27 cellular contexts compared by ENCODE assay signal in the genomic region with DNA sequence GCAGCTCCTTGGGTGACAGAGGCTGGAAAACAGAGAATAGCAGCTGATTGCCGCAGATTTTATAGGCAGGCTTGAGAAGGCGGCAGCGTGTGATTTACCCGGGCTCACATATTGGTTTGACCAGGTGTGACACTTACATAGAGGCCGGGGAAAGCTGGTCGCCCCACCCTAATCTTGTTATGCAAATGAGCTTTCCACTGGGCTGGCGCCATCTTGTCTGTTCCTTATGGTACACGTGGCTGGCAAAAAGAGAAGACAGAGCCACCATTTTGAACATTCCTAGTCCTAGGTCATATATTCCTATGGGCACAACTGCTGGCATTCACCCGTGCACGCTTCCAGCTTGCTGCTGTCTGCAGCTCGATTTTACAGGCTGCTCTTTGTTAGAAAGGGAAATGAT. TPM values are rescaled to one million over a fixed set of nuclear protein-coding genes. Genes with fewer than 3 reads are reported as not detected.
DNase-seq lines count a peak whose midpoint lies in the region; ATAC-seq and TF ChIP-seq lines count a peak whose summit lies in the region.
"Had no signal": no experiment of that assay in that cellular context is flagged by ENCODE, and none has a peak within 500 bp of the region (broad histone marks: within the 10 kb centered on the region; RNA-seq: fewer than 3 reads in every experiment).

No MANE protein-coding gene starts in this region.

- H3K4me3 ChIP-seq in DND-41 (ENCODE audit: low read depth in 1 of 2, low read length in 2 of 2): no peak overlapping the region
- H3K4me3 ChIP-seq: BLaER1 treated with 17β-estradiol and CSF1 and Interleukin-3, amounts not matched to agents 10 nM and 100 nM had no signal

- H4K20me1 ChIP-seq in DND-41 (ENCODE audit: insufficient read depth, low read length): no peaks in the 10 kb centered on the region
- H4K20me1 ChIP-seq: BLaER1 treated with 17β-estradiol and CSF1 and Interleukin-3, amounts not matched to agents 10 nM and 100 nM had no signal

- no peak for DNase-seq in DND-41
- peak; percentile 52 for DNase-seq in ELF-1 (ENCODE audit: low read depth, low spot score)
- peak; percentile 22 for DNase-seq in SK-N-DZ (ENCODE audit: low spot score)
- peak; percentile 82 for DNase-seq in mesenteric fat pad (ENCODE audit: low spot score)
- no peak for DNase-seq in AML-193 (lab: John Stamatoyannopoulos, UW)
- no peak for DNase-seq in activated naive CD4-positive, alpha-beta T cell (lab: John Stamatoyannopoulos, UW)
- no peak for DNase-seq in DMS 273 (lab: John Stamatoyannopoulos, UW; ENCODE audit: unreplicated experiment)
- DNase-seq: ACHN; Caco-2; CD4-positive, alpha-beta memory T cell; GDM1; H9; KBM-7; MM.1S; NCI-H1092; NCI-H1436; NCI-H2081; NCI-H446 treated with DMSO at 0.1 percent for 48 hours; SHP77 treated with DMSO at 0.1 percent for 48 hours; SK-N-SH; T-helper 2 cell had no signal

- no peak for TF ChIP-seq CTCF in DND-41 (IDR thresholded peaks at IDR 0.05; ENCODE audit: borderline replicate concordance, extremely low read depth, low read length, poor library complexity, severe bottlenecking)

- peak overlapping the region; percentile 31; the same call in 1 of the 2 replicates for H2AFZ ChIP-seq in DND-41 (ENCODE audit: low read depth, low read length)

- no peaks in the 10 kb centered on the region for H3K79me2 ChIP-seq in DND-41 (ENCODE audit: insufficient read depth, low read length)

- ATAC-seq in DND-41 (ENCODE audit: insufficient read depth, low read depth) (no peak), GM18867 (IDR thresholded peaks at IDR 0.05; ENCODE audit: unreplicated experiment) (no peak)
- ATAC-seq: HepG2 had no signal

- no peak overlapping the region for H3K27ac ChIP-seq in DND-41 (ENCODE audit: low read length)
- H3K27ac ChIP-seq: BLaER1 treated with 17β-estradiol and CSF1 and Interleukin-3, amounts not matched to agents 10 nM and 100 nM; HL-60; RWPE1 had no signal

- H3K4me2 ChIP-seq in DND-41 (ENCODE audit: insufficient read depth, low read length): no peak overlapping the region
- H3K4me2 ChIP-seq: BLaER1 treated with 17β-estradiol and CSF1 and Interleukin-3, amounts not matched to agents 10 nM and 100 nM; SK-N-SH had no signal

- no peaks in the 10 kb centered on the region for H3K36me3 ChIP-seq in DND-41 (ENCODE audit: insufficient read depth, low read length)

- no peaks in the 10 kb centered on the region for H3K27me3 ChIP-seq in DND-41 (ENCODE audit: insufficient read depth, low read length, poor library complexity)
- H3K27me3 ChIP-seq: BLaER1 treated with 17β-estradiol and CSF1 and Interleukin-3, amounts not matched to agents 10 nM and 100 nM had no signal

- no peak overlapping the region for H3K9ac ChIP-seq in DND-41 (ENCODE audit: low read depth, low read length)
- H3K9ac ChIP-seq: BLaER1 treated with 17β-estradiol and CSF1 and Interleukin-3, amounts not matched to agents 10 nM and 100 nM; SK-N-SH had no signal

- H3K4me1 ChIP-seq in DND-41 (ENCODE audit: insufficient read depth, low read length): no peaks in the 10 kb centered on the region
- H3K4me1 ChIP-seq: BLaER1 treated with 17β-estradiol and CSF1 and Interleukin-3, amounts not matched to agents 10 nM and 100 nM had no signal

- no peaks in the 10 kb centered on the region for H3K9me3 ChIP-seq in DND-41 (ENCODE audit: insufficient read depth, low read length, severe bottlenecking)
- H3K9me3 ChIP-seq: SK-N-SH had no signal

RNA-seq across cellular contexts. Expression of a gene that starts 11.3 kb away (rescaled TPM):
- polyA plus RNA-seq in SK-N-DZ (2014; cell fraction: cytosol; rRNA removed): not detected in 2 replicates
- polyA plus RNA-seq in SK-N-DZ (2014; cell fraction: nucleus; rRNA removed): 0.28 TPM in 1 of 2 replicates, not detected in the other
- not detected for total RNA-seq in mesenteric fat pad
- total RNA-seq: Caco-2; CD4-positive, alpha-beta memory T cell; H9; HepG2; HT-29 had no signal
- polyA plus RNA-seq: CD4-positive, alpha-beta memory T cell; HepG2; SK-N-SH had no signal

RNA-seq across cellular contexts. Expression of a gene that starts 52.7 kb away (rescaled TPM):
- polyA plus RNA-seq in SK-N-DZ (2014; cell fraction: cytosol; rRNA removed): 16.7 and 20.5 TPM in 2 replicates
- polyA plus RNA-seq in SK-N-DZ (2014; cell fraction: nucleus; rRNA removed): 5.9 and 10.0 TPM in 2 replicates
- total RNA-seq in mesenteric fat pad: 40.7 TPM

Comparison
In these comparisons a context has a peak if more than half of its experiments do, and no peak if none do; other contexts are left out.
1. DNase-seq: peak in ELF-1 (single experiment), SK-N-DZ (single experiment) and mesenteric fat pad (single experiment); none in DND-41 (single experiment), AML-193 (0 of 2), activated naive CD4-positive, alpha-beta T cell (0 of 4) and DMS 273 (single experiment).